ENCODE assay signal across 2 cellular contexts in genomic region chr2:47407976-47408375, GRCh38. TPM values are rescaled to one million over a fixed set of nuclear protein-coding genes. Genes with fewer than 3 reads are reported as not detected.
"Had no signal": no experiment of that assay in that cellular context is flagged by ENCODE, and none has a peak within 500 bp of the region (broad histone marks: within the 10 kb centered on the region; RNA-seq: fewer than 3 reads in every experiment).

No MANE protein-coding gene starts in this region.

RNA-seq across cellular contexts. Expression of gene EPCAM, which starts 38.9 kb away (rescaled TPM):
- total RNA-seq: M059J, RPMI7951 had no signal
